12 cellular contexts compared by ENCODE assay signal in the genomic region with DNA sequence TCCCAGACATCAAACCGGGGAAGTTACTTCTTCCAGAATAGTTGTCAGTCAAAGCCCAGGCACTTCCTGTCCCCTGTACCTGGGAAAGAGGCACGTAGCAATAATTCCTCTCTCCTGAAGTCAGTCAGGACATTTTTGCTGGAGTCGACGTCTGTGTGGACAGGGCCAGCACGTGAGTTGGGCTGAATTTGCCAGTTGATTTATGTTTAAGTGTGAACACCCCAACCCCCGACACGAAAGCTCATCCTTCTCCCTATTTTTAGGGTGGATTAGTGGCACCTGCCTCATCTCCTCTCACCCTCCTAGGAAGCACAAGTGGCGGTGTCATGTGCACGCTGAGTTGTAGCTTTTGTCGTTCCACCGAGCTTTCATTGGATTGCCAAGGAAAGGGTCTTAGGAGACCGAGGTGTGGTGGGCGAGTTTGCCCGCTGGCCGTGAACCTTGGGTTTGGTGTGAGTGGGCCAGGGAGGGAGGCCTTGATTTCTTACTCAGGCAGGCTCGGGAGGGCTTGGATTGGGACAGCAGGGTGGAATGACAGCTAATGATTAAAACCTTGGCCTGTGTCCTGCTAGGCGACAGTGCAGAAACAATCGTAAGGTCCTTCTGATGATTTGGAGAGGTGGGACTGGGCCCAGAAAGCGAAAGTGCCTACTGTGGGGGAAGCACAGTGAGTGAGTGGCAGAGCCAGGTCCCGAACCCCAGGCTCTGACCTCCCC.
DNase-seq lines count a peak whose midpoint lies in the region; ATAC-seq and TF ChIP-seq lines count a peak whose summit lies in the region.
"Had no signal": no experiment of that assay in that cellular context is flagged by ENCODE, and none has a peak within 500 bp of the region (broad histone marks: within the 10 kb centered on the region; RNA-seq: fewer than 3 reads in every experiment).

No MANE protein-coding gene starts in this region.

- H4K8ac ChIP-seq in trophoblast cell (ENCODE audit: low read depth, low read length), result peak overlapping the region; percentile 47

- H3K9me3 ChIP-seq in Caco-2, result no peaks in the 10 kb centered on the region
- H3K9me3 ChIP-seq in iPS-18a (ENCODE audit: control insufficient read depth, low read depth, low read length), result no peaks in the 10 kb centered on the region
- no peaks in the 10 kb centered on the region for H3K9me3 ChIP-seq in trophoblast cell (ENCODE audit: insufficient read depth, low read depth, low read length)

- CTCF ChIA-PET in Caco-2 (lab: Charles Lee), result interaction anchor here (1.1 to 3.2 kb wide), 2 partner anchors 32 to 42 kb away, joined by 4 to 17 read pairs; no protein-coding TSS in a partner anchor
- CTCF ChIA-PET in WTC11 (lab: Charles Lee), result interaction anchor here (1.5 to 4.3 kb wide), 6 partner anchors 12 to 340 kb away, joined by 3 to 81 read pairs (median 13); no protein-coding TSS in a partner anchor

- no peaks in the 10 kb centered on the region for H3K9me3 Mint-ChIP-seq in Caco-2 (ENCODE audit: unreplicated experiment)
- no peaks in the 10 kb centered on the region for H3K9me3 Mint-ChIP-seq in WTC11
- H3K9me3 Mint-ChIP-seq: dendritic cell treated with granulocyte-macrophage colony-stimulating factor and Interleukin-4, amounts not matched to agents 40 ng/mL and 50 ng/mL, for 4 days had no signal

- no peak for ATAC-seq in WTC11
- no peak for ATAC-seq in GM18517 (IDR thresholded peaks at IDR 0.05; ENCODE audit: unreplicated experiment)
- no peak for ATAC-seq in GM19023 (IDR thresholded peaks at IDR 0.05; ENCODE audit: unreplicated experiment)
- ATAC-seq: activated CD8-positive, alpha-beta memory T cell treated with anti-CD3 and anti-CD28 coated beads, Interleukin-2, amount 10 ng/mL, durations not matched to agents 7 days and 5 days had no signal

- H3K4me1 Mint-ChIP-seq in Caco-2 (ENCODE audit: low read depth, unreplicated experiment) (peaks cover 5% of the 10 kb centered on the region), WTC11 (peaks cover 33% of the 10 kb centered on the region)

- H3K4ac ChIP-seq in trophoblast cell (ENCODE audit: low read depth, low read length), result peak overlapping the region; percentile 35

- peak overlapping the region; percentile 68 for H3K14ac ChIP-seq in trophoblast cell (ENCODE audit: low read length)

- H2BK5ac ChIP-seq in trophoblast cell (ENCODE audit: low read depth, low read length, poor library complexity), result peak overlapping the region; percentile 46

- BruUV-seq in Caco-2 (replicated peaks; lab: Mats Ljungman, UMichigan), result no TSS peak

- H3K36me3 Mint-ChIP-seq in Caco-2 (ENCODE audit: insufficient read depth, unreplicated experiment) (peaks cover 6% of the 10 kb centered on the region), WTC11 (no peaks in the 10 kb centered on the region)
- H3K36me3 Mint-ChIP-seq: activated CD8-positive, alpha-beta memory T cell treated with anti-CD3 and anti-CD28 coated beads, Interleukin-2, amount 10 ng/mL, durations not matched to agents 7 days and 5 days had no signal

- H3K4me2 ChIP-seq in trophoblast cell (ENCODE audit: low read length), result peak overlapping the region; percentile 99

- H3K27ac ChIP-seq in iPS-18a (ENCODE audit: low read length) (no peak overlapping the region), trophoblast cell (ENCODE audit: low read depth, low read length) (peak overlapping the region; percentile 39)

- H3K4me3 ChIP-seq in Caco-2 (ENCODE audit: low read depth, low read length), result no peak overlapping the region
- H3K4me3 ChIP-seq in iPS-18a (ENCODE audit: low read length), result peak overlapping the region; percentile 79
- peak overlapping the region; percentile 8 for H3K4me3 ChIP-seq in trophoblast cell (ENCODE audit: low read depth, low read length)

- peak overlapping the region; percentile 85 for H4K91ac ChIP-seq in trophoblast cell (ENCODE audit: low read depth, low read length)

- peak overlapping the region; percentile 83 for H3K4me3 Mint-ChIP-seq in Caco-2 (ENCODE audit: unreplicated experiment)
- peak overlapping the region; percentile 73 for H3K4me3 Mint-ChIP-seq in WTC11
- H3K4me3 Mint-ChIP-seq: activated CD8-positive, alpha-beta memory T cell treated with anti-CD3 and anti-CD28 coated beads, Interleukin-2, amount 10 ng/mL, durations not matched to agents 7 days and 5 days; dendritic cell treated with granulocyte-macrophage colony-stimulating factor and Interleukin-4, amounts not matched to agents 40 ng/mL and 50 ng/mL, for 4 days had no signal

- H3K79me1 ChIP-seq in trophoblast cell (ENCODE audit: low read length), result peaks cover 26% of the 10 kb centered on the region

- no peak for DNase-seq in Caco-2
- no peak for DNase-seq in WTC11 (ENCODE audit: low spot score)
- no peak for DNase-seq in trophoblast cell
- DNase-seq in HCEC 1CT, result no peak
- DNase-seq in SKM-1 (lab: John Stamatoyannopoulos, UW; ENCODE audit: unreplicated experiment), result no peak
- DNase-seq: activated CD8-positive, alpha-beta memory T cell treated with anti-CD3 and anti-CD28 coated beads, Interleukin-2, amount 10 ng/mL, durations not matched to agents 7 days and 5 days; NCI-H510A treated with DMSO at 0.1 percent for 48 hours; uterus had no signal

- H2AFZ ChIP-seq in trophoblast cell (ENCODE audit: insufficient read depth, low read length, poor library complexity), result no peak overlapping the region

- peak overlapping the region; percentile 79 for H3K18ac ChIP-seq in trophoblast cell (ENCODE audit: low read length)

- POLR2A ChIA-PET in Caco-2 (lab: Charles Lee) (no interaction called here), WTC11 (lab: Charles Lee) (interaction anchor here (0.6 kb wide), 1 partner anchor 1166 kb away, joined by 3 read pairs; no protein-coding TSS in a partner anchor)

- peak overlapping the region; percentile 53 for H3K27ac Mint-ChIP-seq in Caco-2 (ENCODE audit: unreplicated experiment)
- peak overlapping the region; percentile 5; the same call in 1 of the 2 replicates for H3K27ac Mint-ChIP-seq in WTC11
- H3K27ac Mint-ChIP-seq: activated CD8-positive, alpha-beta memory T cell treated with anti-CD3 and anti-CD28 coated beads, Interleukin-2, amount 10 ng/mL, durations not matched to agents 7 days and 5 days; dendritic cell treated with granulocyte-macrophage colony-stimulating factor and Interleukin-4, amounts not matched to agents 40 ng/mL and 50 ng/mL, for 4 days had no signal

- intact Hi-C loops in Caco-2 (cut with micrococcal nuclease; ENCODE audit: unreplicated experiment), result no loop called here

- H4K12ac ChIP-seq in trophoblast cell (ENCODE audit: low read depth, low read length), result peak overlapping the region; percentile 14

- TF ChIP-seq CTCF in Caco-2 (IDR thresholded peaks at IDR 0.05; ENCODE audit: insufficient read depth in 1 of 2, low read depth in 1 of 2, low read length in 1 of 2, severe bottlenecking in 1 of 2, unreplicated experiment in 1 of 2) (no peak), WTC11 (IDR thresholded peaks at IDR 0.05) (no peak)

- no peaks in the 10 kb centered on the region for H3K27me3 Mint-ChIP-seq in Caco-2 (ENCODE audit: insufficient read depth, unreplicated experiment)
- H3K27me3 Mint-ChIP-seq in WTC11 (ENCODE audit: low read depth), result no peaks in the 10 kb centered on the region
- H3K27me3 Mint-ChIP-seq: activated CD8-positive, alpha-beta memory T cell treated with anti-CD3 and anti-CD28 coated beads, Interleukin-2, amount 10 ng/mL, durations not matched to agents 7 days and 5 days had no signal

- peak overlapping the region; percentile 50 for H2BK120ac ChIP-seq in trophoblast cell (ENCODE audit: insufficient read depth, low read length, poor library complexity)

- H3K23ac ChIP-seq in trophoblast cell (ENCODE audit: low read length), result no peak overlapping the region

- peaks cover 15% of the 10 kb centered on the region; the same call in 1 of the 2 replicates for H3K4me1 ChIP-seq in Caco-2
- H3K4me1 ChIP-seq in iPS-18a (ENCODE audit: control insufficient read depth, low read depth, low read length), result peaks cover 26% of the 10 kb centered on the region
- H3K4me1 ChIP-seq in trophoblast cell (ENCODE audit: control insufficient read depth in 1 of 2, insufficient read depth in 2 of 2, low read length in 2 of 2), result peaks cover 29 to 37% of the 10 kb centered on the region in 2 experiments

- H3K79me2 ChIP-seq in trophoblast cell (ENCODE audit: control insufficient read depth, insufficient read depth, low read length, poor library complexity), result peaks cover 2% of the 10 kb centered on the region

- H3K36me3 ChIP-seq in Caco-2 (ENCODE audit: control insufficient read depth, insufficient read depth, low read length), result no peaks in the 10 kb centered on the region; the same call in none of the 2 replicates
- H3K36me3 ChIP-seq in iPS-18a (ENCODE audit: control insufficient read depth, low read depth, low read length), result no peaks in the 10 kb centered on the region
- H3K36me3 ChIP-seq in trophoblast cell (ENCODE audit: control insufficient read depth in 1 of 2, insufficient read depth in 2 of 2, low read length in 2 of 2), result peaks cover 0 to 2% of the 10 kb centered on the region in 2 experiments
- H3K36me3 ChIP-seq: uterus had no signal

- no peak overlapping the region for H3K9ac ChIP-seq in iPS-18a (ENCODE audit: low read length)
- no peak overlapping the region for H3K9ac ChIP-seq in trophoblast cell (ENCODE audit: low read length)

- WGBS in trophoblast cell (ENCODE audit: extremely low coverage, insufficient coverage, insufficient read length), result no CpG with 5 or more reads among the region's 20 CpGs

- H2AK5ac ChIP-seq in trophoblast cell (ENCODE audit: low read length), result peak overlapping the region; percentile 64

- H3K27me3 ChIP-seq in Caco-2 (replicated peaks; ENCODE audit: control insufficient read depth, insufficient read depth, low read length) (no peaks in the 10 kb centered on the region), iPS-18a (ENCODE audit: control insufficient read depth, insufficient read depth, low read length) (no peaks in the 10 kb centered on the region), trophoblast cell (ENCODE audit: insufficient read depth, low read length) (no peaks in the 10 kb centered on the region)
- H3K27me3 ChIP-seq: uterus had no signal

- H2BK12ac ChIP-seq in trophoblast cell (ENCODE audit: low read length), result peak overlapping the region; percentile 85

TF ChIP-seq in WTC11, 78 proteins besides CTCF, POLR2A, EP300 and RAD21 (continues in another document):
- TF ChIP-seq, protein P1, sequence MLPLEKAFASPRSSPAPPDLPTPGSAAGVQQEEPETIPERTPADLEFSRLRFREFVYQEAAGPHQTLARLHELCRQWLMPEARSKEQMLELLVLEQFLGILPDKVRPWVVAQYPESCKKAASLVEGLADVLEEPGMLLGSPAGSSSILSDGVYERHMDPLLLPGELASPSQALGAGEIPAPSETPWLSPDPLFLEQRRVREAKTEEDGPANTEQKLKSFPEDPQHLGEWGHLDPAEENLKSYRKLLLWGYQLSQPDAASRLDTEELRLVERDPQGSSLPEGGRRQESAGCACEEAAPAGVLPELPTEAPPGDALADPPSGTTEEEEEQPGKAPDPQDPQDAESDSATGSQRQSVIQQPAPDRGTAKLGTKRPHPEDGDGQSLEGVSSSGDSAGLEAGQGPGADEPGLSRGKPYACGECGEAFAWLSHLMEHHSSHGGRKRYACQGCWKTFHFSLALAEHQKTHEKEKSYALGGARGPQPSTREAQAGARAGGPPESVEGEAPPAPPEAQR (CRISPR knock-in tag; IDR thresholded peaks at IDR 0.05), result no peak
- TF ChIP-seq FOXP1 (CRISPR knock-in tag; IDR thresholded peaks at IDR 0.05; ENCODE audit: borderline replicate concordance), result no peak
- no peak for TF ChIP-seq JAZF1 (CRISPR knock-in tag; IDR thresholded peaks at IDR 0.05)
- TF ChIP-seq ZNF121 (CRISPR knock-in tag; IDR thresholded peaks at IDR 0.05), result no peak
